15 cellular contexts compared by ENCODE assay signal in the genomic region with DNA sequence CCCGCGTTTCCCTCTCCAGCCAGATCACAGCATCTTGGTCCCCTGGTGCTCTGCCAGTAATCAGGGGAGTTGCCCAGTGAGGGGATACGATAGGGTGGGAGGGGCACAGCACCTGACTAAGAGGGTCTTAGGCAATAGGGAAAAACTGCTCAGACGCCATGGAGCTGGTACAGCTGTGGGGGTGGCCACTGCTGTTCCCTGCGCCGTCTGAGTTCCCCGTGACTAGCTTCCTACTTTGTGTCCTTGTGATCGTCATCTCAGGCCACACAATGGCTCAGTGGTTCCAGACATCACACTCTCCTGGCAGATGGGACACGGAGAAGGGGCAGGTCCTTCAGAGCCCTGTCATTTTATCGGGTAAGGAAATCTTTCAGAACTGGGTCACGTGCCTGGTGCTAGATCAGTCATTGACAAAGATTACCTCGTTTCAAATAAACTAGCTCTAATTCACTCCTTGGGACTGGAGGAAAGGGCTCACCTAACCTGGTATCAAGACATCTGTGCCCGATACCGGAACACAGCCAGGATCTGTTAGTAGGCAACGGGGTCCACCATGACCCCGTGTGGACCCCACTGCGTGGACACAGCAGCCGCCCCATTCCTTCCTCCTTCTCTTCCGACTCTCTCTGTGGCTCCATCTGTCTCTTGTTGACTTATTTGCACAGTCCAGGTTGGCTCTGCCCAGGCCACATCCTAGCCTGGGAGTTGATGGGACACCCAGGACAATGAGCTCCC.
DNase-seq lines count a peak whose midpoint lies in the region; ATAC-seq and TF ChIP-seq lines count a peak whose summit lies in the region.
"Had no signal": no experiment of that assay in that cellular context is flagged by ENCODE, and none has a peak within 500 bp of the region (broad histone marks: within the 10 kb centered on the region; RNA-seq: fewer than 3 reads in every experiment).

No MANE protein-coding gene starts in this region.

- H3K27ac Mint-ChIP-seq in nephron, result peak overlapping the region in 2 of 3 experiments; percentile 41 to 67
- H3K27ac Mint-ChIP-seq: CD14-positive monocyte; CD8-positive, alpha-beta T cell had no signal

- H3K36me3 ChIP-seq in right atrium auricular region, result no peaks in the 10 kb centered on the region
- no peaks in the 10 kb centered on the region for H3K36me3 ChIP-seq in testis (ENCODE audit: low read depth, missing control alignments)

- TF ChIP-seq CTCF in right atrium auricular region (IDR thresholded peaks at IDR 0.05), result no peak
- no peak for TF ChIP-seq CTCF in nephron (IDR thresholded peaks at IDR 0.05; ENCODE audit: unreplicated experiment in 3 of 3)
- no peak for TF ChIP-seq CTCF in testis (IDR thresholded peaks at IDR 0.05)

- H3K27me3 ChIP-seq in right atrium auricular region, result no peaks in the 10 kb centered on the region
- H3K27me3 ChIP-seq in testis, result no peaks in the 10 kb centered on the region

- peaks cover 3% of the 10 kb centered on the region for H3K9me3 Mint-ChIP-seq in nephron
- H3K9me3 Mint-ChIP-seq: CD8-positive, alpha-beta T cell had no signal

- WGBS in testis, 2 donors, result 88 to 90% methylated on average over 17 to 19 of the region's 19 CpGs

- H3K36me3 Mint-ChIP-seq in nephron (ENCODE audit: low read depth), result no peaks in the 10 kb centered on the region
- H3K36me3 Mint-ChIP-seq: CD14-positive monocyte; CD8-positive, alpha-beta T cell had no signal

- peaks cover 19% of the 10 kb centered on the region for H3K4me1 Mint-ChIP-seq in nephron
- H3K4me1 Mint-ChIP-seq: CD14-positive monocyte had no signal

- H3K4me3 Mint-ChIP-seq in nephron, result no peak overlapping the region
- H3K4me3 Mint-ChIP-seq: CD14-positive monocyte; CD8-positive, alpha-beta T cell had no signal

- peaks cover 11% of the 10 kb centered on the region for H3K27me3 Mint-ChIP-seq in nephron (ENCODE audit: low read depth)

- H3K9me3 ChIP-seq in right atrium auricular region (no peaks in the 10 kb centered on the region), testis (no peaks in the 10 kb centered on the region)
- H3K9me3 ChIP-seq: A549 had no signal

- H3K4me1 ChIP-seq in right atrium auricular region (no peaks in the 10 kb centered on the region), testis (no peaks in the 10 kb centered on the region)
- H3K4me1 ChIP-seq: A549 had no signal

- intact Hi-C loops in left cardiac atrium (cut with DNase I), result no loop called here
- intact Hi-C loops in testis (cut with DNase I; ENCODE audit: low total_unique reads), result no loop called here

- ATAC-seq in left cardiac atrium (no peak), SK-N-SH treated with all-trans-retinoic acid at 6 μM for 48 hours (no peak), HG02938 (IDR thresholded peaks at IDR 0.05; ENCODE audit: unreplicated experiment) (no peak)
- ATAC-seq: A549; CD8-positive, alpha-beta T cell; HCT116 had no signal

- TF ChIP-seq POLR2A in testis (IDR thresholded peaks at IDR 0.05), result no peak

- no peak overlapping the region for H3K27ac ChIP-seq in right atrium auricular region
- no peak overlapping the region for H3K27ac ChIP-seq in testis
- H3K27ac ChIP-seq: A549 had no signal

- DNase-seq in right atrium auricular region (ENCODE audit: low spot score), result peak; percentile 40
- no peak for DNase-seq in left cardiac atrium
- peak; percentile 29 for DNase-seq in ecto neural progenitor cell (ENCODE audit: low spot score)
- DNase-seq in testis, result peak; percentile 2
- DNase-seq in T-helper 9 cell, result no peak
- DNase-seq: COR-L47, DND-41, GDM1 had no signal

- H3K4me3 ChIP-seq in right atrium auricular region (no peak overlapping the region), testis (no peak overlapping the region)
- H3K4me3 ChIP-seq: A549 had no signal

TF ChIP-seq in SK-N-SH treated with all-trans-retinoic acid at 6 μM for 48 hours, 23 proteins besides CTCF, POLR2A, EP300 and RAD21:
- TF ChIP-seq, protein P1, sequence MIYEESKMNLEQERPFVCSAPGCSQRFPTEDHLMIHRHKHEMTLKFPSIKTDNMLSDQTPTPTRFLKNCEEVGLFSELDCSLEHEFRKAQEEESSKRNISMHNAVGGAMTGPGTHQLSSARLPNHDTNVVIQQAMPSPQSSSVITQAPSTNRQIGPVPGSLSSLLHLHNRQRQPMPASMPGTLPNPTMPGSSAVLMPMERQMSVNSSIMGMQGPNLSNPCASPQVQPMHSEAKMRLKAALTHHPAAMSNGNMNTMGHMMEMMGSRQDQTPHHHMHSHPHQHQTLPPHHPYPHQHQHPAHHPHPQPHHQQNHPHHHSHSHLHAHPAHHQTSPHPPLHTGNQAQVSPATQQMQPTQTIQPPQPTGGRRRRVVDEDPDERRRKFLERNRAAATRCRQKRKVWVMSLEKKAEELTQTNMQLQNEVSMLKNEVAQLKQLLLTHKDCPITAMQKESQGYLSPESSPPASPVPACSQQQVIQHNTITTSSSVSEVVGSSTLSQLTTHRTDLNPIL (CRISPR knock-in tag; IDR thresholded peaks at IDR 0.05; ENCODE audit: low read depth), result no peak
- TF ChIP-seq, protein P2, sequence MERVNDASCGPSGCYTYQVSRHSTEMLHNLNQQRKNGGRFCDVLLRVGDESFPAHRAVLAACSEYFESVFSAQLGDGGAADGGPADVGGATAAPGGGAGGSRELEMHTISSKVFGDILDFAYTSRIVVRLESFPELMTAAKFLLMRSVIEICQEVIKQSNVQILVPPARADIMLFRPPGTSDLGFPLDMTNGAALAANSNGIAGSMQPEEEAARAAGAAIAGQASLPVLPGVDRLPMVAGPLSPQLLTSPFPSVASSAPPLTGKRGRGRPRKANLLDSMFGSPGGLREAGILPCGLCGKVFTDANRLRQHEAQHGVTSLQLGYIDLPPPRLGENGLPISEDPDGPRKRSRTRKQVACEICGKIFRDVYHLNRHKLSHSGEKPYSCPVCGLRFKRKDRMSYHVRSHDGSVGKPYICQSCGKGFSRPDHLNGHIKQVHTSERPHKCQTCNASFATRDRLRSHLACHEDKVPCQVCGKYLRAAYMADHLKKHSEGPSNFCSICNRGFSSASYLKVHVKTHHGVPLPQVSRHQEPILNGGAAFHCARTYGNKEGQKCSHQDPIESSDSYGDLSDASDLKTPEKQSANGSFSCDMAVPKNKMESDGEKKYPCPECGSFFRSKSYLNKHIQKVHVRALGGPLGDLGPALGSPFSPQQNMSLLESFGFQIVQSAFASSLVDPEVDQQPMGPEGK (CRISPR knock-in tag; IDR thresholded peaks at IDR 0.05; ENCODE audit: borderline replicate concordance), result no peak

Comparison
In these comparisons a context has a peak if more than half of its experiments do, and no peak if none do; other contexts are left out.
1. DNase-seq: peak in right atrium auricular region (single experiment), ecto neural progenitor cell (single experiment) and testis (single experiment); none in left cardiac atrium (single experiment) and T-helper 9 cell (single experiment).